10 cellular contexts compared by ENCODE assay signal in the genomic region with DNA sequence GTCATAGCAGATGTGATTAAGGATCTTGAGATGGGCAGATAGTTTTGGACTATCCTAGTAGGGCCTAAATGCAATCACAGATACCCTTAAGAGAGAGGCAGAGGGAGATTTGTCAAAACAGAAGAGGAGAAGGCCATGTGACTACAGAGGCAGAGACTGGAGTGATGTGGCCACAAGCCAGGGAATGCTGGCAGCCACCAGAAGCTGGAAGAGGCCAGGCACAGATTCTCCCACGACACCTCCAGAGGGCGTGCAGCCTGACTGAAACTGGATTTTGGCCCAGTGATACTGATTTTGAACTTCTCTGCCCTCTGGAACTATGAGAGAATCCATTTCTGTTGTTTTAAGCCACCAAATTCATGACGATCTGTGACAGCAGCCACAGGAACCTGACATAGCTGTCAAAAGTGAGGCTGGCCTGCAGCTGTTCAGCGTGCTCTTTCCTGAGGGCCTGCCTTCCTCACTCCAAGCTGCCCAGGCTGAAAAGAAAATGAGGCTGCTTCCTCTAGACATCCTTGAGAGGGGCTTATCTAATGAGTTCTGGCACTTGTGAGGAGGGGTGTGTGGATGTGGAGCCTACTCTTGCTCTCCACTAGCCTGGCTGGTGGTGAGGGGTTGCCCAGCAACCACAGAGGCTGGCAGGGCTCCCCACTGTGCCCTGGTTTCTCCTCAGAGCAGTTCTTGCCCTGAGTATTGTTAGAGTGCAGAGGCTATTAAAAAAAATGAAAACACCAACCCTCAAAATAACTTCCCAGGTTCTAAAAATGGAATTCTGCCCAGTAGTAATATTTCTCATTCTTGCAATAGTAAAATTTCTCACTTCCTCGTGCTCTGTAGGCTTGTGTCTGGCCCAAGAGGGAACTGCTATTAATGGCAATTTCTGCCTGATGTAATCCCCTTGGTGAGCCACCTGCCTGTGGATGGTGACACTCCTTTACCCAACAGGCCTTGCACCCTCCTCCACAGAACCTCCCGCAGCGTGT. TPM values are rescaled to one million over a fixed set of nuclear protein-coding genes. Genes with fewer than 3 reads are reported as not detected.
DNase-seq lines count a peak whose midpoint lies in the region; ATAC-seq and TF ChIP-seq lines count a peak whose summit lies in the region.
"Had no signal": no experiment of that assay in that cellular context is flagged by ENCODE, and none has a peak within 500 bp of the region (broad histone marks: within the 10 kb centered on the region; RNA-seq: fewer than 3 reads in every experiment).

No MANE protein-coding gene starts in this region.

- H3K4me3 Mint-ChIP-seq in activated CD4-positive, alpha-beta T cell treated with anti-CD3 and anti-CD28 coated beads for 36 hours, result no peak overlapping the region

- DNase-seq in GM06990 (ENCODE audit: extremely low read depth, insufficient read length) (peak; percentile 79), SKM-1 treated with dmso at 0.1 percent for 144 hours (lab: John Stamatoyannopoulos, UW; ENCODE audit: unreplicated experiment) (peak; percentile 98), pons (ENCODE audit: low spot score) (peak; percentile 65), middle frontal gyrus (ENCODE audit: extremely low spot score, low spot score) (no peak), HCEC 1CT (no peak)
- DNase-seq in activated CD4-positive, alpha-beta T cell treated with anti-CD3 and anti-CD28 coated beads for 36 hours, result no peak

- ATAC-seq in GM19468 (IDR thresholded peaks at IDR 0.05; ENCODE audit: extremely low read depth, unreplicated experiment), result peak; percentile 94
- ATAC-seq in HG03442 (IDR thresholded peaks at IDR 0.05; ENCODE audit: unreplicated experiment), result peak; percentile 87
- ATAC-seq in activated CD4-positive, alpha-beta T cell treated with anti-CD3 and anti-CD28 coated beads for 36 hours, result no peak

- no peaks in the 10 kb centered on the region for H3K36me3 Mint-ChIP-seq in activated CD4-positive, alpha-beta T cell treated with anti-CD3 and anti-CD28 coated beads for 36 hours (ENCODE audit: low read depth)

- H3K4me1 Mint-ChIP-seq in activated CD4-positive, alpha-beta T cell treated with anti-CD3 and anti-CD28 coated beads for 36 hours, result peaks cover 3% of the 10 kb centered on the region

- H3K27me3 ChIP-seq in GM06990 (replicated peaks; ENCODE audit: control insufficient read depth, insufficient read depth, low read length), result no peaks in the 10 kb centered on the region
- H3K27me3 ChIP-seq: ovary had no signal

- H3K27ac Mint-ChIP-seq in activated CD4-positive, alpha-beta T cell treated with anti-CD3 and anti-CD28 coated beads for 36 hours, result no peak overlapping the region

- POLR2A ChIA-PET in activated CD4-positive, alpha-beta T cell treated with anti-CD3 and anti-CD28 coated beads for 36 hours (lab: Charles Lee), result no interaction called here

- TF ChIP-seq CTCF in GM06990 (IDR thresholded peaks at IDR 0.05; ENCODE audit: insufficient read depth, low read length, poor library complexity, severe bottlenecking), result peak; percentile 22

- H3K9me3 Mint-ChIP-seq in activated CD4-positive, alpha-beta T cell treated with anti-CD3 and anti-CD28 coated beads for 36 hours (ENCODE audit: low read depth), result no peaks in the 10 kb centered on the region

- intact Hi-C loops in activated CD4-positive, alpha-beta T cell treated with anti-CD3 and anti-CD28 coated beads for 36 hours (cut with DNase I, micrococcal nuclease), result loop anchor here in 1 of 2 experiments (2.0 kb wide), 1 partner anchor 23 kb away; no protein-coding TSS in a partner anchor

- no peaks in the 10 kb centered on the region for H3K36me3 ChIP-seq in GM06990 (ENCODE audit: control insufficient read depth, insufficient read depth, low read length)
- H3K36me3 ChIP-seq: ovary had no signal

- H3K4me3 ChIP-seq in GM06990 (replicated peaks; ENCODE audit: low read depth, low read length), result no peak overlapping the region
- H3K4me3 ChIP-seq: ovary had no signal

- CTCF ChIA-PET in activated CD4-positive, alpha-beta T cell treated with anti-CD3 and anti-CD28 coated beads for 36 hours (lab: Charles Lee), result interaction anchor here (0.9 to 1.1 kb wide), 2 partner anchors 9 to 169 kb away, joined by 3 read pairs; partner anchors contain the start of gene AHCYL1

- H3K27me3 Mint-ChIP-seq in activated CD4-positive, alpha-beta T cell treated with anti-CD3 and anti-CD28 coated beads for 36 hours, result no peaks in the 10 kb centered on the region

RNA-seq across cellular contexts. Expression of gene EPS8L3, which starts 52.4 kb away (rescaled TPM):
- total RNA-seq in activated CD4-positive, alpha-beta T cell treated with anti-CD3 and anti-CD28 coated beads for 36 hours, result not detected
- total RNA-seq: H1 had no signal

Comparison
In these comparisons a context has a peak if more than half of its experiments do, and no peak if none do; other contexts are left out.
1. DNase-seq: peak in GM06990 (single experiment), SKM-1 treated with dmso at 0.1 percent for 144 hours (single experiment) and pons (single experiment); none in middle frontal gyrus (single experiment), activated CD4-positive, alpha-beta T cell treated with anti-CD3 and anti-CD28 coated beads for 36 hours (single experiment) and HCEC 1CT (single experiment).